In the genomic region with DNA sequence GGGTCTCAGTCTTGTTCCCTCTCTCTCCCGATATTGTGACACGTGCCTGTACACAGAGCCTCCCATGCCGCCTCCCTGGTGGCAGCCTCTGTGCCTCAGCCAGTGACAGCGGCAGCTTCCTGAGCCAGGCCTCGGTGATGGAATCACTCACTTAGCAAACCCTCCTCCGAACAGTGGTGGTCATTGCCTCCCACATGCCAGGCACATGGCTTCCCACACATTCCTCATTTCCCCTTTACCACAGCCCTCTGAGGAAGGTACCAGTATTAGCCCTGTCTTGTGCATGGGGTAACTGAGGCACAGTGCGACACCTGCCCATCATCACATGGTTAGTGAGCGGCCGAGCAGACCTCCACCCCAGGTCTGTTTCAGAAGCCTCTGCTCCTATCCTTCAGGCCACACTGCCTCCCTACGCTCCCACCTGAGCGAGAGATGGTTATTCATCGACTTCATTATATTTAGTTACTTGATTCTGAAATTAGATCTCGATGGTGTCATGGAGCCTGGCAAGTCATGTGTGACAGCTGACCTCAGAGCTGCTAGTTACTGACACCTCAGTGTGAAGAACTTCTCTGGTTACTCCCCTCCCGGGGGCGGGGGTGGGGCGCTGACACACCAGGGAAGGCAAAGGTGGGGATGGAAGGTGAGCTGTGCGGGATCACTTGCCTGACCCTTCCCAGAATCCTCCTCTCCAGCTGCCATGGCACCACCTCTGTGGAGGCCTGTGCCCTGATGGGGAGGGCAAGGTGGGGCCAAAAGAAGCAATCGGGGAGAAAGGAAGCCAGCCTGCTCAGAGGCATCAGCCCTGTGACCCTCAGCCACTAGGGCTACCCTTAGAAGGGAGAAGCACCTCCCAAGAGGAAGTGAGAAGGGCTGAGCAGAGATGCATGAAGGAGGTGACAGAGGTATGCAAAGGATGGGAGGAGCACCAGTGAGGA, we compare ENCODE assay signal across 1 cellular context.
TF ChIP-seq lines count a peak whose summit lies in the region.

No MANE protein-coding gene starts in this region.

TF ChIP-seq in GM12878, 131 proteins besides CTCF, POLR2A, EP300 and RAD21 (continued from another document and continues in another):
- TF ChIP-seq, protein P1, sequence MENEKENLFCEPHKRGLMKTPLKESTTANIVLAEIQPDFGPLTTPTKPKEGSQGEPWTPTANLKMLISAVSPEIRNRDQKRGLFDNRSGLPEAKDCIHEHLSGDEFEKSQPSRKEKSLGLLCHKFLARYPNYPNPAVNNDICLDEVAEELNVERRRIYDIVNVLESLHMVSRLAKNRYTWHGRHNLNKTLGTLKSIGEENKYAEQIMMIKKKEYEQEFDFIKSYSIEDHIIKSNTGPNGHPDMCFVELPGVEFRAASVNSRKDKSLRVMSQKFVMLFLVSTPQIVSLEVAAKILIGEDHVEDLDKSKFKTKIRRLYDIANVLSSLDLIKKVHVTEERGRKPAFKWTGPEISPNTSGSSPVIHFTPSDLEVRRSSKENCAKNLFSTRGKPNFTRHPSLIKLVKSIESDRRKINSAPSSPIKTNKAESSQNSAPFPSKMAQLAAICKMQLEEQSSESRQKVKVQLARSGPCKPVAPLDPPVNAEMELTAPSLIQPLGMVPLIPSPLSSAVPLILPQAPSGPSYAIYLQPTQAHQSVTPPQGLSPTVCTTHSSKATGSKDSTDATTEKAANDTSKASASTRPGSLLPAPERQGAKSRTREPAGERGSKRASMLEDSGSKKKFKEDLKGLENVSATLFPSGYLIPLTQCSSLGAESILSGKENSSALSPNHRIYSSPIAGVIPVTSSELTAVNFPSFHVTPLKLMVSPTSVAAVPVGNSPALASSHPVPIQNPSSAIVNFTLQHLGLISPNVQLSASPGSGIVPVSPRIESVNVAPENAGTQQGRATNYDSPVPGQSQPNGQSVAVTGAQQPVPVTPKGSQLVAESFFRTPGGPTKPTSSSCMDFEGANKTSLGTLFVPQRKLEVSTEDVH (IDR thresholded peaks at IDR 0.05; ENCODE audit: low read depth, partially characterized antibody): no peak
- TF ChIP-seq MEF2A (IDR thresholded peaks at IDR 0.05; ENCODE audit: insufficient read depth, low read depth, low read length) (peak; percentile 72; the same call in 1 of the 2 replicates), RUNX3 (IDR thresholded peaks at IDR 0.05; ENCODE audit: low read length) (peak; percentile 63), KAT2A (conservative IDR thresholded peaks at IDR 0.05; ENCODE audit: control insufficient read depth, low read depth, low read length) (no peak), ESRRA (IDR thresholded peaks at IDR 0.05; ENCODE audit: low read length) (no peak), CREM (IDR thresholded peaks at IDR 0.05; ENCODE audit: low read depth) (peak; percentile 48), KLF5 (IDR thresholded peaks at IDR 0.05; ENCODE audit: partially characterized antibody) (no peak), CHD2 (IDR thresholded peaks at IDR 0.05; ENCODE audit: borderline replicate concordance, low read depth, low read length) (peak; percentile 42; the same call in 1 of the 2 replicates), SRF (IDR thresholded peaks at IDR 0.05; ENCODE audit: low read depth in 2 of 2, low read length in 2 of 2) (0 out of 4 replicates have a peak, but pooled peaks of 1 of the 2 experiments have one; percentile 40), NRF1 (conservative IDR thresholded peaks at IDR 0.05; ENCODE audit: low read depth, low read length) (no peak), BCL11A (IDR thresholded peaks at IDR 0.05; ENCODE audit: low read depth, low read length) (peak; percentile 19; the same call in 1 of the 2 replicates), STAT1 (conservative IDR thresholded peaks at IDR 0.05) (0 out of 2 replicates have a peak, but pooled peaks have one; percentile 20), FOXK2 (IDR thresholded peaks at IDR 0.05) (no peak), TCF7 (IDR thresholded peaks at IDR 0.05; ENCODE audit: borderline replicate concordance) (no peak), BMI1 (IDR thresholded peaks at IDR 0.05; ENCODE audit: borderline replicate concordance) (0 out of 2 replicates have a peak, but pooled peaks have one; percentile 45), EZH2 (IDR thresholded peaks at IDR 0.05; ENCODE audit: borderline replicate concordance, control insufficient read depth, low read depth, low read length) (no peak), KDM1A (IDR thresholded peaks at IDR 0.05; ENCODE audit: borderline replicate concordance) (no peak), HDGF (IDR thresholded peaks at IDR 0.05) (peak; percentile 62; the same call in 1 of the 2 replicates), IRF4 (IDR thresholded peaks at IDR 0.05; ENCODE audit: low read depth, low read length) (peak; percentile 71), TAF1 (IDR thresholded peaks at IDR 0.05; ENCODE audit: borderline replicate concordance, low read depth, low read length) (no peak), EGR1 (IDR thresholded peaks at IDR 0.05; ENCODE audit: borderline replicate concordance in 1 of 2, low read depth in 2 of 2, low read length in 2 of 2) (peak in 1 of 2 experiments; percentile 78; a peak in 1 of 3 replicates), ATF7 (IDR thresholded peaks at IDR 0.05; ENCODE audit: low read depth) (peak; percentile 92), RCOR1 (conservative IDR thresholded peaks at IDR 0.05; ENCODE audit: low read depth, low read length) (0 out of 2 replicates have a peak, but pooled peaks have one; percentile 53), NBN (IDR thresholded peaks at IDR 0.05) (peak; percentile 77), HCFC1 (IDR thresholded peaks at IDR 0.05; ENCODE audit: low read length) (no peak), CHD1 (IDR thresholded peaks at IDR 0.05; ENCODE audit: low read depth, low read length) (no peak), SIN3A (IDR thresholded peaks at IDR 0.05; ENCODE audit: low read depth, low read length) (0 out of 2 replicates have a peak, but pooled peaks have one; percentile 37), SP1 (IDR thresholded peaks at IDR 0.05; ENCODE audit: low read depth, low read length) (no peak), NR2F1 (conservative IDR thresholded peaks at IDR 0.05) (peak; percentile 91), ZNF207 (IDR thresholded peaks at IDR 0.05; ENCODE audit: borderline replicate concordance) (no peak), GATAD2B (conservative IDR thresholded peaks at IDR 0.05; ENCODE audit: low read depth) (peak; percentile 45; the same call in 1 of the 2 replicates), BRCA1 (IDR thresholded peaks at IDR 0.05; ENCODE audit: low read depth, low read length) (no peak), SMARCA5 (IDR thresholded peaks at IDR 0.05) (0 out of 2 replicates have a peak, but pooled peaks have one; percentile 61), SPI1 (IDR thresholded peaks at IDR 0.05; ENCODE audit: borderline replicate concordance, insufficient read depth, low read depth, low read length) (peak; percentile 95), PAX5 (IDR thresholded peaks at IDR 0.05; ENCODE audit: borderline replicate concordance, low read depth, low read length) (peak; percentile 51), ETV6 (conservative IDR thresholded peaks at IDR 0.05 in 1 of 2, IDR thresholded peaks at IDR 0.05 in 1 of 2; ENCODE audit: borderline replicate concordance in 1 of 2, low read depth in 1 of 2) (no peak)
- TF ChIP-seq, protein P2, sequence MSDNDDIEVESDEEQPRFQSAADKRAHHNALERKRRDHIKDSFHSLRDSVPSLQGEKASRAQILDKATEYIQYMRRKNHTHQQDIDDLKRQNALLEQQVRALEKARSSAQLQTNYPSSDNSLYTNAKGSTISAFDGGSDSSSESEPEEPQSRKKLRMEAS (IDR thresholded peaks at IDR 0.05; ENCODE audit: low read depth, low read length): no peak; the same call in 1 of the 2 replicates
- TF ChIP-seq, protein P3, sequence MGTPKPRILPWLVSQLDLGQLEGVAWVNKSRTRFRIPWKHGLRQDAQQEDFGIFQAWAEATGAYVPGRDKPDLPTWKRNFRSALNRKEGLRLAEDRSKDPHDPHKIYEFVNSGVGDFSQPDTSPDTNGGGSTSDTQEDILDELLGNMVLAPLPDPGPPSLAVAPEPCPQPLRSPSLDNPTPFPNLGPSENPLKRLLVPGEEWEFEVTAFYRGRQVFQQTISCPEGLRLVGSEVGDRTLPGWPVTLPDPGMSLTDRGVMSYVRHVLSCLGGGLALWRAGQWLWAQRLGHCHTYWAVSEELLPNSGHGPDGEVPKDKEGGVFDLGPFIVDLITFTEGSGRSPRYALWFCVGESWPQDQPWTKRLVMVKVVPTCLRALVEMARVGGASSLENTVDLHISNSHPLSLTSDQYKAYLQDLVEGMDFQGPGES (IDR thresholded peaks at IDR 0.05): no peak
- TF ChIP-seq, protein P4, sequence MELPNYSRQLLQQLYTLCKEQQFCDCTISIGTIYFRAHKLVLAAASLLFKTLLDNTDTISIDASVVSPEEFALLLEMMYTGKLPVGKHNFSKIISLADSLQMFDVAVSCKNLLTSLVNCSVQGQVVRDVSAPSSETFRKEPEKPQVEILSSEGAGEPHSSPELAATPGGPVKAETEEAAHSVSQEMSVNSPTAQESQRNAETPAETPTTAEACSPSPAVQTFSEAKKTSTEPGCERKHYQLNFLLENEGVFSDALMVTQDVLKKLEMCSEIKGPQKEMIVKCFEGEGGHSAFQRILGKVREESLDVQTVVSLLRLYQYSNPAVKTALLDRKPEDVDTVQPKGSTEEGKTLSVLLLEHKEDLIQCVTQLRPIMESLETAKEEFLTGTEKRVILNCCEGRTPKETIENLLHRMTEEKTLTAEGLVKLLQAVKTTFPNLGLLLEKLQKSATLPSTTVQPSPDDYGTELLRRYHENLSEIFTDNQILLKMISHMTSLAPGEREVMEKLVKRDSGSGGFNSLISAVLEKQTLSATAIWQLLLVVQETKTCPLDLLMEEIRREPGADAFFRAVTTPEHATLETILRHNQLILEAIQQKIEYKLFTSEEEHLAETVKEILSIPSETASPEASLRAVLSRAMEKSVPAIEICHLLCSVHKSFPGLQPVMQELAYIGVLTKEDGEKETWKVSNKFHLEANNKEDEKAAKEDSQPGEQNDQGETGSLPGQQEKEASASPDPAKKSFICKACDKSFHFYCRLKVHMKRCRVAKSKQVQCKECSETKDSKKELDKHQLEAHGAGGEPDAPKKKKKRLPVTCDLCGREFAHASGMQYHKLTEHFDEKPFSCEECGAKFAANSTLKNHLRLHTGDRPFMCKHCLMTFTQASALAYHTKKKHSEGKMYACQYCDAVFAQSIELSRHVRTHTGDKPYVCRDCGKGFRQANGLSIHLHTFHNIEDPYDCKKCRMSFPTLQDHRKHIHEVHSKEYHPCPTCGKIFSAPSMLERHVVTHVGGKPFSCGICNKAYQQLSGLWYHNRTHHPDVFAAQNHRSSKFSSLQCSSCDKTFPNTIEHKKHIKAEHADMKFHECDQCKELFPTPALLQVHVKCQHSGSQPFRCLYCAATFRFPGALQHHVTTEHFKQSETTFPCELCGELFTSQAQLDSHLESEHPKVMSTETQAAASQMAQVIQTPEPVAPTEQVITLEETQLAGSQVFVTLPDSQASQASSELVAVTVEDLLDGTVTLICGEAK (IDR thresholded peaks at IDR 0.05; ENCODE audit: borderline replicate concordance): no peak
- TF ChIP-seq, protein P5, sequence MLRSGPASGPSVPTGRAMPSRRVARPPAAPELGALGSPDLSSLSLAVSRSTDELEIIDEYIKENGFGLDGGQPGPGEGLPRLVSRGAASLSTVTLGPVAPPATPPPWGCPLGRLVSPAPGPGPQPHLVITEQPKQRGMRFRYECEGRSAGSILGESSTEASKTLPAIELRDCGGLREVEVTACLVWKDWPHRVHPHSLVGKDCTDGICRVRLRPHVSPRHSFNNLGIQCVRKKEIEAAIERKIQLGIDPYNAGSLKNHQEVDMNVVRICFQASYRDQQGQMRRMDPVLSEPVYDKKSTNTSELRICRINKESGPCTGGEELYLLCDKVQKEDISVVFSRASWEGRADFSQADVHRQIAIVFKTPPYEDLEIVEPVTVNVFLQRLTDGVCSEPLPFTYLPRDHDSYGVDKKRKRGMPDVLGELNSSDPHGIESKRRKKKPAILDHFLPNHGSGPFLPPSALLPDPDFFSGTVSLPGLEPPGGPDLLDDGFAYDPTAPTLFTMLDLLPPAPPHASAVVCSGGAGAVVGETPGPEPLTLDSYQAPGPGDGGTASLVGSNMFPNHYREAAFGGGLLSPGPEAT (IDR thresholded peaks at IDR 0.05; ENCODE audit: low read depth): peak; percentile 41; the same call in 1 of the 2 replicates
- TF ChIP-seq, protein P6, sequence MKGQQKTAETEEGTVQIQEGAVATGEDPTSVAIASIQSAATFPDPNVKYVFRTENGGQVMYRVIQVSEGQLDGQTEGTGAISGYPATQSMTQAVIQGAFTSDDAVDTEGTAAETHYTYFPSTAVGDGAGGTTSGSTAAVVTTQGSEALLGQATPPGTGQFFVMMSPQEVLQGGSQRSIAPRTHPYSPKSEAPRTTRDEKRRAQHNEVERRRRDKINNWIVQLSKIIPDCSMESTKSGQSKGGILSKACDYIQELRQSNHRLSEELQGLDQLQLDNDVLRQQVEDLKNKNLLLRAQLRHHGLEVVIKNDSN (IDR thresholded peaks at IDR 0.05; ENCODE audit: borderline replicate concordance, extremely low read length, insufficient read depth, low read depth, low read length): no peak
- TF ChIP-seq, protein P7, sequence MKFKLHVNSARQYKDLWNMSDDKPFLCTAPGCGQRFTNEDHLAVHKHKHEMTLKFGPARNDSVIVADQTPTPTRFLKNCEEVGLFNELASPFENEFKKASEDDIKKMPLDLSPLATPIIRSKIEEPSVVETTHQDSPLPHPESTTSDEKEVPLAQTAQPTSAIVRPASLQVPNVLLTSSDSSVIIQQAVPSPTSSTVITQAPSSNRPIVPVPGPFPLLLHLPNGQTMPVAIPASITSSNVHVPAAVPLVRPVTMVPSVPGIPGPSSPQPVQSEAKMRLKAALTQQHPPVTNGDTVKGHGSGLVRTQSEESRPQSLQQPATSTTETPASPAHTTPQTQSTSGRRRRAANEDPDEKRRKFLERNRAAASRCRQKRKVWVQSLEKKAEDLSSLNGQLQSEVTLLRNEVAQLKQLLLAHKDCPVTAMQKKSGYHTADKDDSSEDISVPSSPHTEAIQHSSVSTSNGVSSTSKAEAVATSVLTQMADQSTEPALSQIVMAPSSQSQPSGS (IDR thresholded peaks at IDR 0.05; ENCODE audit: low read length): peak; percentile 49; the same call in 1 of the 2 replicates
- TF ChIP-seq, protein P8, sequence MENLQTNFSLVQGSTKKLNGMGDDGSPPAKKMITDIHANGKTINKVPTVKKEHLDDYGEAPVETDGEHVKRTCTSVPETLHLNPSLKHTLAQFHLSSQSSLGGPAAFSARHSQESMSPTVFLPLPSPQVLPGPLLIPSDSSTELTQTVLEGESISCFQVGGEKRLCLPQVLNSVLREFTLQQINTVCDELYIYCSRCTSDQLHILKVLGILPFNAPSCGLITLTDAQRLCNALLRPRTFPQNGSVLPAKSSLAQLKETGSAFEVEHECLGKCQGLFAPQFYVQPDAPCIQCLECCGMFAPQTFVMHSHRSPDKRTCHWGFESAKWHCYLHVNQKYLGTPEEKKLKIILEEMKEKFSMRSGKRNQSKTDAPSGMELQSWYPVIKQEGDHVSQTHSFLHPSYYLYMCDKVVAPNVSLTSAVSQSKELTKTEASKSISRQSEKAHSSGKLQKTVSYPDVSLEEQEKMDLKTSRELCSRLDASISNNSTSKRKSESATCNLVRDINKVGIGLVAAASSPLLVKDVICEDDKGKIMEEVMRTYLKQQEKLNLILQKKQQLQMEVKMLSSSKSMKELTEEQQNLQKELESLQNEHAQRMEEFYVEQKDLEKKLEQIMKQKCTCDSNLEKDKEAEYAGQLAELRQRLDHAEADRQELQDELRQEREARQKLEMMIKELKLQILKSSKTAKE (IDR thresholded peaks at IDR 0.05; ENCODE audit: low read depth, poor library complexity, severe bottlenecking): no peak
- TF ChIP-seq, protein P9, sequence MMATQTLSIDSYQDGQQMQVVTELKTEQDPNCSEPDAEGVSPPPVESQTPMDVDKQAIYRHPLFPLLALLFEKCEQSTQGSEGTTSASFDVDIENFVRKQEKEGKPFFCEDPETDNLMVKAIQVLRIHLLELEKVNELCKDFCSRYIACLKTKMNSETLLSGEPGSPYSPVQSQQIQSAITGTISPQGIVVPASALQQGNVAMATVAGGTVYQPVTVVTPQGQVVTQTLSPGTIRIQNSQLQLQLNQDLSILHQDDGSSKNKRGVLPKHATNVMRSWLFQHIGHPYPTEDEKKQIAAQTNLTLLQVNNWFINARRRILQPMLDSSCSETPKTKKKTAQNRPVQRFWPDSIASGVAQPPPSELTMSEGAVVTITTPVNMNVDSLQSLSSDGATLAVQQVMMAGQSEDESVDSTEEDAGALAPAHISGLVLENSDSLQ (IDR thresholded peaks at IDR 0.05): peak; percentile 82
